22 cellular contexts compared by ENCODE assay signal in genomic region chr3:7194081-7194835, GRCh38.
"Had no signal": no experiment of that assay in that cellular context is flagged by ENCODE, and none has a peak within 500 bp of the region (broad histone marks: within the 10 kb centered on the region; RNA-seq: fewer than 3 reads in every experiment).

No MANE protein-coding gene starts in this region.

- H3K27me3 ChIP-seq: hepatocyte, neural progenitor cell, sigmoid colon, stomach, transverse colon had no signal

- H3K4me2 ChIP-seq: hepatocyte, neural progenitor cell, smooth muscle cell had no signal

- H2AFZ ChIP-seq: hepatocyte, neural progenitor cell had no signal

- H3K9ac ChIP-seq: neural progenitor cell had no signal

- H3K27ac ChIP-seq: hepatocyte, lower lobe of right lung, neural progenitor cell, sigmoid colon, stomach, transverse colon had no signal

- H3K4me1 ChIP-seq: lower lobe of right lung, sigmoid colon, stomach, transverse colon had no signal

- H3K79me2 ChIP-seq: hepatocyte had no signal

- H3K9me3 ChIP-seq: lower lobe of right lung, sigmoid colon, transverse colon had no signal

- H3K4me3 ChIP-seq: hepatocyte, lower lobe of right lung, neural progenitor cell, sigmoid colon, smooth muscle cell, stomach, transverse colon had no signal

- DNase-seq: activated CD4-positive, alpha-beta T cell treated with anti-CD3 and anti-CD28 coated beads, Interleukin-2, amount 10 ng/mL, durations not matched to agents 7 days and 5 days; activated CD8-positive, alpha-beta T cell treated with anti-CD3 and anti-CD28 coated beads, Interleukin-2, amount 10 ng/mL, durations not matched to agents 7 days and 5 days; activated gamma-delta T cell; activated naive CD4-positive, alpha-beta T cell treated with anti-CD3 and anti-CD28 coated beads, Interleukin-2, amount 50 U/mL, for 16 hours; activated naive CD8-positive, alpha-beta T cell treated with anti-CD3 and anti-CD28 coated beads, Interleukin-2, amount 50 U/mL, for 24 hours; glutamatergic neuron; immature natural killer cell; left colon; lower lobe of right lung; naive thymus-derived CD4-positive, alpha-beta T cell; retina; sigmoid colon; stimulated activated CD4-positive, alpha-beta T cell treated with anti-CD3 and anti-CD28 coated beads, Interleukin-15, amount 100 ng/mL, for 24 hours; stomach; T-helper 17 cell; transverse colon had no signal

- ATAC-seq: activated CD8-positive, alpha-beta T cell treated with anti-CD3 and anti-CD28 coated beads, Interleukin-2, amount 10 ng/mL, durations not matched to agents 7 days and 5 days; activated naive CD8-positive, alpha-beta T cell treated with anti-CD3 and anti-CD28 coated beads, Interleukin-2, amount 50 U/mL, for 24 hours; left colon; lower lobe of right lung; naive thymus-derived CD4-positive, alpha-beta T cell; stimulated activated memory B cell treated with anti-CD40 and anti-IgM and Interleukin-4, amounts not matched to agents 10 μg/mL and 1 μg/mL and 100 μg/mL, for 72 hours; T-helper 17 cell had no signal

- FAIRE-seq: frontal cortex, urothelium cell line had no signal

- H3K36me3 ChIP-seq: lower lobe of right lung, neural progenitor cell, sigmoid colon, stomach, transverse colon had no signal
